ENCODE assay signal across 2 cellular contexts in the genomic region with DNA sequence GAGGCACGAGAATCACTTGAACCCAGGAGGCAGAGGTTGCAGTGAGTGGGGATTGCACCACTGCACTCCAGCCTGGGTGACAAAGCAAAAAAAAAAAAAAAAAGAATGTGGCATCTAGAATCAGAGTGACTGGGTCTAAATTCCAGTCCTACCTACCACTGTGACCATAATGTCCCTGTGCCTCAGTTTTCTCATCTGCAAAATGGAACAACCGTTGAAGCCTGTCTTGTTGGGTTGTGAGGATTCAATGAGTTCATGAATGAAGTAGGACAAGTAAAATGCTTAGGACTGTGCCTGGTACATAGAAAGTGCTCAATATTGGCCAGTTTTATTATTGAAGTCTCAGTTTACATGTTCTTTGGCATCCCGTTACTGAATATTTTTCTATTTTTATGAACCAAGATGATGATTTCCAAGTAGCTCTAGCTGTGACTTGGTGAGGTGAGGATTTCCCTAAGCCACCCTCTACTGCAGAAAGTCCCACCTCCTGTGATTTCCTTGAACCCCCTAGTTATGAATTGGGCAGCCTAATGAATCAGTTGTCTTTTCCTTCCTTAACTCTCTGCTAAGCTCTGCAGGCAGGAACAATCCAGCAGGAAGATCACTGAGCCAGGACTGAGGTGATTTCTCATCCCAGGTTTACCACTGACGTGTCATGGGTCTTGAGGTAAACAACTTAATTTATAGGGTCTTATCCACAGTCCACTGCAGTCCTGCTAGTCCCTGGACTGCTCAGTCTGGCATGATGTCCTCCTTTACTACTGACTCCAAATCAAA.
TF ChIP-seq lines count a peak whose summit lies in the region.

No MANE protein-coding gene starts in this region.

TF ChIP-seq in K562, 482 proteins besides CTCF, POLR2A, EP300 and RAD21:
- TF ChIP-seq ESRRA (IDR thresholded peaks at IDR 0.05; ENCODE audit: borderline replicate concordance, low read depth) (peak; percentile 46; the same call in 1 of the 2 replicates), RCOR1 (IDR thresholded peaks at IDR 0.05; ENCODE audit: borderline replicate concordance in 1 of 2, low read depth in 2 of 2, low read length in 2 of 2) (peak in 1 of 2 experiments; percentile 55; a peak in 1 of 4 replicates), STAT5B (CRISPR knock-in tag; IDR thresholded peaks at IDR 0.05) (no peak), RBM25 (IDR thresholded peaks at IDR 0.05; ENCODE audit: low read depth, low read length, severe bottlenecking) (peak; percentile 87), TARDBP (IDR thresholded peaks at IDR 0.05) (no peak), CAMTA2 (CRISPR knock-in tag; conservative IDR thresholded peaks at IDR 0.05) (no peak), ZNF41 (CRISPR knock-in tag; conservative IDR thresholded peaks at IDR 0.05) (no peak), MCM3 (IDR thresholded peaks at IDR 0.05) (no peak), ZNF324 (CRISPR knock-in tag; IDR thresholded peaks at IDR 0.05) (no peak), KDM1A (IDR thresholded peaks at IDR 0.05) (peak; percentile 68 to 82; a peak in 3 of 4 replicates), POU5F1 (IDR thresholded peaks at IDR 0.05; ENCODE audit: borderline replicate concordance, low read depth, low read length, partially characterized antibody) (no peak), BCOR (IDR thresholded peaks at IDR 0.05) (peak; percentile 97), HDAC2 (IDR thresholded peaks at IDR 0.05) (peak; percentile 66; the same call in 1 of the 2 replicates), ZNF316 (IDR thresholded peaks at IDR 0.05) (0 out of 2 replicates have a peak, but pooled peaks have one; percentile 19), SMARCA5 (IDR thresholded peaks at IDR 0.05) (0 out of 2 replicates have a peak, but pooled peaks have one; percentile 34), FIP1L1 (IDR thresholded peaks at IDR 0.05; ENCODE audit: low read depth, low read length, poor library complexity, severe bottlenecking) (no peak), CBFA2T2 (conservative IDR thresholded peaks at IDR 0.05) (no peak), DMBX1 (CRISPR knock-in tag; IDR thresholded peaks at IDR 0.05; ENCODE audit: borderline replicate concordance) (no peak), NFIX (CRISPR knock-in tag; IDR thresholded peaks at IDR 0.05; ENCODE audit: low read depth) (no peak), ADNP (tag; IDR thresholded peaks at IDR 0.05) (peak; percentile 71; the same call in 1 of the 2 replicates)
- TF ChIP-seq, protein P1, sequence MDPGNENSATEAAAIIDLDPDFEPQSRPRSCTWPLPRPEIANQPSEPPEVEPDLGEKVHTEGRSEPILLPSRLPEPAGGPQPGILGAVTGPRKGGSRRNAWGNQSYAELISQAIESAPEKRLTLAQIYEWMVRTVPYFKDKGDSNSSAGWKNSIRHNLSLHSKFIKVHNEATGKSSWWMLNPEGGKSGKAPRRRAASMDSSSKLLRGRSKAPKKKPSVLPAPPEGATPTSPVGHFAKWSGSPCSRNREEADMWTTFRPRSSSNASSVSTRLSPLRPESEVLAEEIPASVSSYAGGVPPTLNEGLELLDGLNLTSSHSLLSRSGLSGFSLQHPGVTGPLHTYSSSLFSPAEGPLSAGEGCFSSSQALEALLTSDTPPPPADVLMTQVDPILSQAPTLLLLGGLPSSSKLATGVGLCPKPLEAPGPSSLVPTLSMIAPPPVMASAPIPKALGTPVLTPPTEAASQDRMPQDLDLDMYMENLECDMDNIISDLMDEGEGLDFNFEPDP (CRISPR knock-in tag; IDR thresholded peaks at IDR 0.05): no peak
- TF ChIP-seq, protein P2, sequence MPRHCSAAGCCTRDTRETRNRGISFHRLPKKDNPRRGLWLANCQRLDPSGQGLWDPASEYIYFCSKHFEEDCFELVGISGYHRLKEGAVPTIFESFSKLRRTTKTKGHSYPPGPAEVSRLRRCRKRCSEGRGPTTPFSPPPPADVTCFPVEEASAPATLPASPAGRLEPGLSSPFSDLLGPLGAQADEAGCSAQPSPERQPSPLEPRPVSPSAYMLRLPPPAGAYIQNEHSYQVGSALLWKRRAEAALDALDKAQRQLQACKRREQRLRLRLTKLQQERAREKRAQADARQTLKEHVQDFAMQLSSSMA (CRISPR knock-in tag; IDR thresholded peaks at IDR 0.05): no peak
- TF ChIP-seq, protein P3, sequence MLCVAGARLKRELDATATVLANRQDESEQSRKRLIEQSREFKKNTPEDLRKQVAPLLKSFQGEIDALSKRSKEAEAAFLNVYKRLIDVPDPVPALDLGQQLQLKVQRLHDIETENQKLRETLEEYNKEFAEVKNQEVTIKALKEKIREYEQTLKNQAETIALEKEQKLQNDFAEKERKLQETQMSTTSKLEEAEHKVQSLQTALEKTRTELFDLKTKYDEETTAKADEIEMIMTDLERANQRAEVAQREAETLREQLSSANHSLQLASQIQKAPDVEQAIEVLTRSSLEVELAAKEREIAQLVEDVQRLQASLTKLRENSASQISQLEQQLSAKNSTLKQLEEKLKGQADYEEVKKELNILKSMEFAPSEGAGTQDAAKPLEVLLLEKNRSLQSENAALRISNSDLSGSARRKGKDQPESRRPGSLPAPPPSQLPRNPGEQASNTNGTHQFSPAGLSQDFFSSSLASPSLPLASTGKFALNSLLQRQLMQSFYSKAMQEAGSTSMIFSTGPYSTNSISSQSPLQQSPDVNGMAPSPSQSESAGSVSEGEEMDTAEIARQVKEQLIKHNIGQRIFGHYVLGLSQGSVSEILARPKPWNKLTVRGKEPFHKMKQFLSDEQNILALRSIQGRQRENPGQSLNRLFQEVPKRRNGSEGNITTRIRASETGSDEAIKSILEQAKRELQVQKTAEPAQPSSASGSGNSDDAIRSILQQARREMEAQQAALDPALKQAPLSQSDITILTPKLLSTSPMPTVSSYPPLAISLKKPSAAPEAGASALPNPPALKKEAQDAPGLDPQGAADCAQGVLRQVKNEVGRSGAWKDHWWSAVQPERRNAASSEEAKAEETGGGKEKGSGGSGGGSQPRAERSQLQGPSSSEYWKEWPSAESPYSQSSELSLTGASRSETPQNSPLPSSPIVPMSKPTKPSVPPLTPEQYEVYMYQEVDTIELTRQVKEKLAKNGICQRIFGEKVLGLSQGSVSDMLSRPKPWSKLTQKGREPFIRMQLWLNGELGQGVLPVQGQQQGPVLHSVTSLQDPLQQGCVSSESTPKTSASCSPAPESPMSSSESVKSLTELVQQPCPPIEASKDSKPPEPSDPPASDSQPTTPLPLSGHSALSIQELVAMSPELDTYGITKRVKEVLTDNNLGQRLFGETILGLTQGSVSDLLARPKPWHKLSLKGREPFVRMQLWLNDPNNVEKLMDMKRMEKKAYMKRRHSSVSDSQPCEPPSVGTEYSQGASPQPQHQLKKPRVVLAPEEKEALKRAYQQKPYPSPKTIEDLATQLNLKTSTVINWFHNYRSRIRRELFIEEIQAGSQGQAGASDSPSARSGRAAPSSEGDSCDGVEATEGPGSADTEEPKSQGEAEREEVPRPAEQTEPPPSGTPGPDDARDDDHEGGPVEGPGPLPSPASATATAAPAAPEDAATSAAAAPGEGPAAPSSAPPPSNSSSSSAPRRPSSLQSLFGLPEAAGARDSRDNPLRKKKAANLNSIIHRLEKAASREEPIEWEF (CRISPR knock-in tag; IDR thresholded peaks at IDR 0.05): no peak

TF ChIP-seq in liver, 16 proteins besides CTCF, POLR2A, EP300 and RAD21:
- TF ChIP-seq HNF4G (IDR thresholded peaks at IDR 0.05): no peak
- TF ChIP-seq RXRA (IDR thresholded peaks at IDR 0.05): no peak
- TF ChIP-seq JUND (IDR thresholded peaks at IDR 0.05): no peak
- no peak for TF ChIP-seq GABPA (IDR thresholded peaks at IDR 0.05 in 1 of 2, conservative IDR thresholded peaks at IDR 0.05 in 1 of 2)
- TF ChIP-seq TAF1 (conservative IDR thresholded peaks at IDR 0.05): no peak
- TF ChIP-seq, protein P4, sequence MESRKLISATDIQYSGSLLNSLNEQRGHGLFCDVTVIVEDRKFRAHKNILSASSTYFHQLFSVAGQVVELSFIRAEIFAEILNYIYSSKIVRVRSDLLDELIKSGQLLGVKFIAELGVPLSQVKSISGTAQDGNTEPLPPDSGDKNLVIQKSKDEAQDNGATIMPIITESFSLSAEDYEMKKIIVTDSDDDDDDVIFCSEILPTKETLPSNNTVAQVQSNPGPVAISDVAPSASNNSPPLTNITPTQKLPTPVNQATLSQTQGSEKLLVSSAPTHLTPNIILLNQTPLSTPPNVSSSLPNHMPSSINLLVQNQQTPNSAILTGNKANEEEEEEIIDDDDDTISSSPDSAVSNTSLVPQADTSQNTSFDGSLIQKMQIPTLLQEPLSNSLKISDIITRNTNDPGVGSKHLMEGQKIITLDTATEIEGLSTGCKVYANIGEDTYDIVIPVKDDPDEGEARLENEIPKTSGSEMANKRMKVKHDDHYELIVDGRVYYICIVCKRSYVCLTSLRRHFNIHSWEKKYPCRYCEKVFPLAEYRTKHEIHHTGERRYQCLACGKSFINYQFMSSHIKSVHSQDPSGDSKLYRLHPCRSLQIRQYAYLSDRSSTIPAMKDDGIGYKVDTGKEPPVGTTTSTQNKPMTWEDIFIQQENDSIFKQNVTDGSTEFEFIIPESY (IDR thresholded peaks at IDR 0.05): no peak
- no peak for TF ChIP-seq HNF4A (conservative IDR thresholded peaks at IDR 0.05)
- TF ChIP-seq, protein P5, sequence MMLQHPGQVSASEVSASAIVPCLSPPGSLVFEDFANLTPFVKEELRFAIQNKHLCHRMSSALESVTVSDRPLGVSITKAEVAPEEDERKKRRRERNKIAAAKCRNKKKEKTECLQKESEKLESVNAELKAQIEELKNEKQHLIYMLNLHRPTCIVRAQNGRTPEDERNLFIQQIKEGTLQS (IDR thresholded peaks at IDR 0.05): no peak
- no peak for TF ChIP-seq NR2F2 (IDR thresholded peaks at IDR 0.05)
- TF ChIP-seq EGR1 (IDR thresholded peaks at IDR 0.05; ENCODE audit: low read depth in 2 of 2): no peak
- TF ChIP-seq, protein P6, sequence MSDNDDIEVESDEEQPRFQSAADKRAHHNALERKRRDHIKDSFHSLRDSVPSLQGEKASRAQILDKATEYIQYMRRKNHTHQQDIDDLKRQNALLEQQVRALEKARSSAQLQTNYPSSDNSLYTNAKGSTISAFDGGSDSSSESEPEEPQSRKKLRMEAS (IDR thresholded peaks at IDR 0.05): no peak
- no peak for TF ChIP-seq SP1 (IDR thresholded peaks at IDR 0.05)
- no peak for TF ChIP-seq FOXA1 (IDR thresholded peaks at IDR 0.05)
- TF ChIP-seq, protein P7, sequence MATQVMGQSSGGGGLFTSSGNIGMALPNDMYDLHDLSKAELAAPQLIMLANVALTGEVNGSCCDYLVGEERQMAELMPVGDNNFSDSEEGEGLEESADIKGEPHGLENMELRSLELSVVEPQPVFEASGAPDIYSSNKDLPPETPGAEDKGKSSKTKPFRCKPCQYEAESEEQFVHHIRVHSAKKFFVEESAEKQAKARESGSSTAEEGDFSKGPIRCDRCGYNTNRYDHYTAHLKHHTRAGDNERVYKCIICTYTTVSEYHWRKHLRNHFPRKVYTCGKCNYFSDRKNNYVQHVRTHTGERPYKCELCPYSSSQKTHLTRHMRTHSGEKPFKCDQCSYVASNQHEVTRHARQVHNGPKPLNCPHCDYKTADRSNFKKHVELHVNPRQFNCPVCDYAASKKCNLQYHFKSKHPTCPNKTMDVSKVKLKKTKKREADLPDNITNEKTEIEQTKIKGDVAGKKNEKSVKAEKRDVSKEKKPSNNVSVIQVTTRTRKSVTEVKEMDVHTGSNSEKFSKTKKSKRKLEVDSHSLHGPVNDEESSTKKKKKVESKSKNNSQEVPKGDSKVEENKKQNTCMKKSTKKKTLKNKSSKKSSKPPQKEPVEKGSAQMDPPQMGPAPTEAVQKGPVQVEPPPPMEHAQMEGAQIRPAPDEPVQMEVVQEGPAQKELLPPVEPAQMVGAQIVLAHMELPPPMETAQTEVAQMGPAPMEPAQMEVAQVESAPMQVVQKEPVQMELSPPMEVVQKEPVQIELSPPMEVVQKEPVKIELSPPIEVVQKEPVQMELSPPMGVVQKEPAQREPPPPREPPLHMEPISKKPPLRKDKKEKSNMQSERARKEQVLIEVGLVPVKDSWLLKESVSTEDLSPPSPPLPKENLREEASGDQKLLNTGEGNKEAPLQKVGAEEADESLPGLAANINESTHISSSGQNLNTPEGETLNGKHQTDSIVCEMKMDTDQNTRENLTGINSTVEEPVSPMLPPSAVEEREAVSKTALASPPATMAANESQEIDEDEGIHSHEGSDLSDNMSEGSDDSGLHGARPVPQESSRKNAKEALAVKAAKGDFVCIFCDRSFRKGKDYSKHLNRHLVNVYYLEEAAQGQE (IDR thresholded peaks at IDR 0.05): no peak
TF ChIP-seq in liver: peak in this region for 0.
